ENCODE assay signal across 1 cellular context in genomic region chr14:90396342-90397339, GRCh38.
A peak's percentile ranks its signal among the peaks of the same experiment; 100 is the strongest.
TF ChIP-seq lines count a peak whose summit lies in the region.

Gene CALM1, plus strand, starts transcription at chr14:90397029. Its CDS starts 202 bp downstream, at chr14:90397231.

TF ChIP-seq in GM12878, 131 proteins besides CTCF, POLR2A, EP300 and RAD21 (continued from another document and continues in another):
- no peak for TF ChIP-seq ZNF384 (IDR thresholded peaks at IDR 0.05; ENCODE audit: borderline replicate concordance, low read depth, low read length)
- no peak for TF ChIP-seq ZZZ3 (IDR thresholded peaks at IDR 0.05; ENCODE audit: control insufficient read depth, insufficient read length, low read depth)
- TF ChIP-seq FOXM1 (IDR thresholded peaks at IDR 0.05; ENCODE audit: low read depth, low read length): no peak
- TF ChIP-seq FOS (IDR thresholded peaks at IDR 0.05; ENCODE audit: borderline replicate concordance, extremely low read depth, insufficient read length): no peak
- peak; percentile 100 for TF ChIP-seq POLR2AphosphoS5 (IDR thresholded peaks at IDR 0.05; ENCODE audit: low read length)
- TF ChIP-seq BCL3 (IDR thresholded peaks at IDR 0.05; ENCODE audit: borderline replicate concordance, insufficient read depth, low read depth, low read length, poor library complexity, severe bottlenecking): peak; percentile 89
- TF ChIP-seq BRCA1 (IDR thresholded peaks at IDR 0.05; ENCODE audit: low read depth, low read length): peak; percentile 32; the same call in 1 of the 2 replicates
- no peak for TF ChIP-seq PRDM15 (CRISPR knock-in tag; IDR thresholded peaks at IDR 0.05)
- no peak for TF ChIP-seq RELB (IDR thresholded peaks at IDR 0.05; ENCODE audit: low read depth)
- TF ChIP-seq IRF3 (IDR thresholded peaks at IDR 0.05): peak; percentile 48; the same call in 1 of the 2 replicates
- peak; percentile 77 for TF ChIP-seq RUNX3 (IDR thresholded peaks at IDR 0.05; ENCODE audit: low read length)
- TF ChIP-seq IRF5 (IDR thresholded peaks at IDR 0.05; ENCODE audit: borderline replicate concordance): no peak
- peak; percentile 91 for TF ChIP-seq YY1 (IDR thresholded peaks at IDR 0.05; ENCODE audit: low read depth, low read length)
- TF ChIP-seq YBX1 (IDR thresholded peaks at IDR 0.05): no peak
- peak; percentile 73 for TF ChIP-seq MYC (IDR thresholded peaks at IDR 0.05; ENCODE audit: insufficient read depth, insufficient read length, insufficient replicate concordance, low read length, severe bottlenecking)
- TF ChIP-seq SPI1 (IDR thresholded peaks at IDR 0.05; ENCODE audit: borderline replicate concordance, insufficient read depth, low read depth, low read length): no peak
- no peak for TF ChIP-seq HSF1 (IDR thresholded peaks at IDR 0.05; ENCODE audit: low read depth, low read length)
- peak; percentile 63 for TF ChIP-seq NR2C1 (IDR thresholded peaks at IDR 0.05)
- peak; percentile 100 for TF ChIP-seq TAF1 (IDR thresholded peaks at IDR 0.05; ENCODE audit: borderline replicate concordance, low read depth, low read length)
- 0 out of 2 replicates have a peak, but pooled peaks have one; percentile 30 for TF ChIP-seq ATF7 (IDR thresholded peaks at IDR 0.05; ENCODE audit: low read depth)
- no peak for TF ChIP-seq RBBP5 (conservative IDR thresholded peaks at IDR 0.05)
- TF ChIP-seq EZH2 (IDR thresholded peaks at IDR 0.05; ENCODE audit: borderline replicate concordance, control insufficient read depth, low read depth, low read length): no peak
- peak; percentile 99 for TF ChIP-seq RB1 (IDR thresholded peaks at IDR 0.05; ENCODE audit: borderline replicate concordance)
- TF ChIP-seq DPF2 (IDR thresholded peaks at IDR 0.05): peak; percentile 90
- no peak for TF ChIP-seq RAD51 (IDR thresholded peaks at IDR 0.05)
- peak; percentile 24 for TF ChIP-seq SIX5 (IDR thresholded peaks at IDR 0.05; ENCODE audit: low read depth, low read length, severe bottlenecking)
- TF ChIP-seq FOXK2 (IDR thresholded peaks at IDR 0.05): no peak; the same call in 1 of the 2 replicates
- no peak for TF ChIP-seq ATF3 (IDR thresholded peaks at IDR 0.05; ENCODE audit: borderline replicate concordance, extremely low read depth, low read depth, low read length)
- TF ChIP-seq IKZF1 (conservative IDR thresholded peaks at IDR 0.05): peak; percentile 93
- no peak for TF ChIP-seq JUNB (IDR thresholded peaks at IDR 0.05)
- no peak for TF ChIP-seq KDM1A (IDR thresholded peaks at IDR 0.05; ENCODE audit: borderline replicate concordance)
- peak; percentile 80 for TF ChIP-seq MEF2A (IDR thresholded peaks at IDR 0.05; ENCODE audit: insufficient read depth, low read depth, low read length)
- TF ChIP-seq NRF1 (conservative IDR thresholded peaks at IDR 0.05; ENCODE audit: low read depth, low read length): peak; percentile 29; the same call in 1 of the 2 replicates
- no peak for TF ChIP-seq NFXL1 (IDR thresholded peaks at IDR 0.05; ENCODE audit: borderline replicate concordance)
- peak; percentile 3; the same call in 1 of the 2 replicates for TF ChIP-seq ZBTB33 (IDR thresholded peaks at IDR 0.05)
- peak; percentile 87 for TF ChIP-seq NR2F1 (conservative IDR thresholded peaks at IDR 0.05)
- peak; percentile 99 for TF ChIP-seq POLR2AphosphoS2 (IDR thresholded peaks at IDR 0.05; ENCODE audit: low read depth, low read length)
- no peak; the same call in 1 of the 2 replicates for TF ChIP-seq HDAC2 (IDR thresholded peaks at IDR 0.05)
- TF ChIP-seq TCF3 (IDR thresholded peaks at IDR 0.05; ENCODE audit: borderline replicate concordance, insufficient read depth, low read depth, low read length): peak; percentile 97
- peak; percentile 34; the same call in 1 of the 2 replicates for TF ChIP-seq ZBTB11 (CRISPR knock-in tag; IDR thresholded peaks at IDR 0.05)
- no peak for TF ChIP-seq SKIL (IDR thresholded peaks at IDR 0.05; ENCODE audit: low read depth, poor library complexity, severe bottlenecking)
- no peak for TF ChIP-seq ZNF622 (IDR thresholded peaks at IDR 0.05)
- no peak for TF ChIP-seq BMI1 (IDR thresholded peaks at IDR 0.05; ENCODE audit: borderline replicate concordance)
- peak; percentile 66 for TF ChIP-seq HCFC1 (IDR thresholded peaks at IDR 0.05; ENCODE audit: low read length)
